In genomic region chr21:30443226-30443625, GRCh38 we compare ENCODE assay signal across 14 cellular contexts.
A peak's percentile ranks its signal among the peaks of the same experiment; 100 is the strongest.
DNase-seq lines count a peak whose midpoint lies in the region; ATAC-seq and TF ChIP-seq lines count a peak whose summit lies in the region.
"Had no signal": no experiment of that assay in that cellular context is flagged by ENCODE, and none has a peak within 500 bp of the region (broad histone marks: within the 10 kb centered on the region; RNA-seq: fewer than 3 reads in every experiment).

No MANE protein-coding gene starts in this region.

- DNase-seq in DMS53 (lab: John Stamatoyannopoulos, UW) (peak; percentile 2), DMS53 treated with DMSO at 0.1 percent for 48 hours (lab: John Stamatoyannopoulos, UW; ENCODE audit: unreplicated experiment) (no peak), NCI-H146 treated with DMSO at 0.1 percent for 48 hours (lab: John Stamatoyannopoulos, UW; ENCODE audit: unreplicated experiment) (peak; percentile 28), nephron progenitor cell (no peak), NCI-H2171 treated with DMSO at 0.1 percent for 48 hours (lab: John Stamatoyannopoulos, UW) (no peak)
- DNase-seq: CD4-positive, CD25-positive, alpha-beta regulatory T cell; CD8-positive, alpha-beta T cell; DMS153; DMS79 treated with DMSO at 0.1 percent for 48 hours; GF-D8; GOT3; HFFc6 had no signal

- peaks cover 3% of the 10 kb centered on the region for H3K27me3 Mint-ChIP-seq in nephron progenitor cell (ENCODE audit: low read depth, poor library complexity)
- H3K27me3 Mint-ChIP-seq: B cell; CD4-positive, CD25-positive, alpha-beta regulatory T cell had no signal

- no peaks in the 10 kb centered on the region for H3K36me3 Mint-ChIP-seq in nephron progenitor cell (ENCODE audit: low read depth)
- H3K36me3 Mint-ChIP-seq: CD4-positive, CD25-positive, alpha-beta regulatory T cell; CD8-positive, alpha-beta T cell had no signal

- no peaks in the 10 kb centered on the region for H3K9me3 Mint-ChIP-seq in nephron progenitor cell

- TF ChIP-seq CTCF in nephron progenitor cell (IDR thresholded peaks at IDR 0.05), result no peak

- ATAC-seq in HG03135 (IDR thresholded peaks at IDR 0.05; ENCODE audit: unreplicated experiment), result no peak
- ATAC-seq: CD8-positive, alpha-beta T cell had no signal

- peak overlapping the region; percentile 11 for H3K27ac Mint-ChIP-seq in nephron progenitor cell
- H3K27ac Mint-ChIP-seq: B cell; CD4-positive, CD25-positive, alpha-beta regulatory T cell; CD8-positive, alpha-beta T cell; HFFc6 had no signal

- H3K4me1 Mint-ChIP-seq in nephron progenitor cell, result peaks cover 30% of the 10 kb centered on the region
- H3K4me1 Mint-ChIP-seq: B cell; CD4-positive, CD25-positive, alpha-beta regulatory T cell had no signal

- no peak overlapping the region for H3K4me3 Mint-ChIP-seq in nephron progenitor cell
- H3K4me3 Mint-ChIP-seq: B cell; CD4-positive, CD25-positive, alpha-beta regulatory T cell; CD8-positive, alpha-beta T cell; HFFc6 had no signal

Comparison
In these comparisons a context has a peak if more than half of its experiments do, and no peak if none do; other contexts are left out.
1. DNase-seq: peak in DMS53 (single experiment) and NCI-H146 treated with DMSO at 0.1 percent for 48 hours (single experiment); none in DMS53 treated with DMSO at 0.1 percent for 48 hours (single experiment), nephron progenitor cell (single experiment) and NCI-H2171 treated with DMSO at 0.1 percent for 48 hours (single experiment).